13 cellular contexts compared by ENCODE assay signal in genomic region chr4:14874990-14875389, GRCh38.
DNase-seq lines count a peak whose midpoint lies in the region; ATAC-seq and TF ChIP-seq lines count a peak whose summit lies in the region.
"Had no signal": no experiment of that assay in that cellular context is flagged by ENCODE, and none has a peak within 500 bp of the region (broad histone marks: within the 10 kb centered on the region; RNA-seq: fewer than 3 reads in every experiment).

No MANE protein-coding gene starts in this region.

- peaks cover 29% of the 10 kb centered on the region for H3K4me1 Mint-ChIP-seq in stimulated activated naive CD8-positive, alpha-beta T cell treated with anti-CD3 and anti-CD28 coated beads, Interleukin-15, amount 100 ng/mL, for 72 hours

- H3K9me3 ChIP-seq in breast epithelium (no peaks in the 10 kb centered on the region), mammary epithelial cell (replicated peaks; ENCODE audit: insufficient read depth, low read length) (no peaks in the 10 kb centered on the region)
- H3K9me3 ChIP-seq: esophagus squamous epithelium had no signal

- H4K20me1 ChIP-seq in mammary epithelial cell (ENCODE audit: insufficient read depth, low read length) = no peaks in the 10 kb centered on the region

- H3K36me3 ChIP-seq in breast epithelium = no peaks in the 10 kb centered on the region
- H3K36me3 ChIP-seq in mammary epithelial cell (ENCODE audit: insufficient read depth, low read length) = no peaks in the 10 kb centered on the region
- H3K36me3 ChIP-seq: esophagus squamous epithelium had no signal

- peak overlapping the region in 1 of 2 donors; percentile 66 for H3K27ac Mint-ChIP-seq in stimulated activated naive CD8-positive, alpha-beta T cell treated with anti-CD3 and anti-CD28 coated beads, Interleukin-15, amount 100 ng/mL, for 72 hours

- in situ Hi-C loops in mammary epithelial cell (cut with MboI; ENCODE audit: low sequenced_read_pairs in 2 of 2) = loop anchor here in 1 of 2 donors (10.0 kb wide), 1 partner anchor 130 kb away; the partner anchor contains the start of gene CPEB2

- no TSS peak for BruUV-seq in mammary epithelial cell (replicated peaks; lab: Mats Ljungman, UMichigan)

- CTCF ChIA-PET in mammary epithelial cell (lab: Charles Lee; ENCODE audit: low non-redundant PET) = no interaction called here

- ATAC-seq in HG02571 (IDR thresholded peaks at IDR 0.05; ENCODE audit: unreplicated experiment) (peak; percentile 77), HG03378 (IDR thresholded peaks at IDR 0.05; ENCODE audit: unreplicated experiment) (peak; percentile 66)
- peak; percentile 91 for ATAC-seq in stimulated activated naive CD8-positive, alpha-beta T cell treated with anti-CD3 and anti-CD28 coated beads, Interleukin-15, amount 100 ng/mL, for 72 hours

- TF ChIP-seq POLR2A in breast epithelium (IDR thresholded peaks at IDR 0.05) = no peak

- H3K9me3 Mint-ChIP-seq in stimulated activated naive CD8-positive, alpha-beta T cell treated with anti-CD3 and anti-CD28 coated beads, Interleukin-15, amount 100 ng/mL, for 72 hours = peaks cover 0 to 10% of the 10 kb centered on the region in 2 donors

- peaks cover 5% of the 10 kb centered on the region for H3K27me3 Mint-ChIP-seq in stimulated activated naive CD8-positive, alpha-beta T cell treated with anti-CD3 and anti-CD28 coated beads, Interleukin-15, amount 100 ng/mL, for 72 hours

- no peak for TF ChIP-seq CTCF in breast epithelium (IDR thresholded peaks at IDR 0.05)
- no peak for TF ChIP-seq CTCF in mammary epithelial cell (conservative IDR thresholded peaks at IDR 0.05 in 1 of 2, IDR thresholded peaks at IDR 0.05 in 1 of 2; ENCODE audit: extremely low read depth in 1 of 2, insufficient read depth in 1 of 2, low read depth in 1 of 2, low read length in 2 of 2)
- TF ChIP-seq CTCF in foreskin fibroblast (IDR thresholded peaks at IDR 0.05; ENCODE audit: low read depth, low read length) = no peak

- dilution Hi-C loops in mammary epithelial cell (cut with HindIII; ENCODE audit: low sequenced_read_pairs) = no loop called here

- 69% methylated on average over 1 of the region's 1 CpG for WGBS in mammary epithelial cell (ENCODE audit: low coverage, missing lambda C conversion rate)

- H3K4me3 ChIP-seq in breast epithelium = no peak overlapping the region
- H3K4me3 ChIP-seq in mammary epithelial cell (replicated peaks in 1 of 3; ENCODE audit: insufficient read depth in 1 of 3, low read depth in 2 of 3, low read length in 3 of 3) = no peak overlapping the region
- H3K4me3 ChIP-seq in foreskin fibroblast (ENCODE audit: low read depth in 1 of 2, low read length in 2 of 2) = no peak overlapping the region
- H3K4me3 ChIP-seq: esophagus squamous epithelium, PC-9 had no signal

- no peak overlapping the region for H2AFZ ChIP-seq in mammary epithelial cell (ENCODE audit: low read depth, low read length)
- H2AFZ ChIP-seq: PC-9 had no signal

- H3K27me3 ChIP-seq in breast epithelium = no peaks in the 10 kb centered on the region
- no peaks in the 10 kb centered on the region for H3K27me3 ChIP-seq in mammary epithelial cell (ENCODE audit: insufficient read depth, low read length)

- H3K27ac ChIP-seq in breast epithelium (peak overlapping the region; percentile 23 to 46), mammary epithelial cell (ENCODE audit: insufficient read depth, low read depth, low read length) (no peak overlapping the region)
- H3K27ac ChIP-seq: esophagus squamous epithelium, PC-9 had no signal

- DNase-seq in breast epithelium (ENCODE audit: low spot score in 2 of 2) (no peak), mammary epithelial cell (no peak), NCI-H2171 (lab: John Stamatoyannopoulos, UW) (no peak), SW 1271 (lab: John Stamatoyannopoulos, UW) (no peak), foreskin fibroblast (no peak)
- peak; percentile 8 to 42 for DNase-seq in stimulated activated naive CD8-positive, alpha-beta T cell treated with anti-CD3 and anti-CD28 coated beads, Interleukin-15, amount 100 ng/mL, for 72 hours
- DNase-seq: DND-41, esophagus squamous epithelium, NCI-H1694 treated with DMSO at 0.1 percent for 48 hours, PC-9 had no signal

- H3K4me1 ChIP-seq in breast epithelium (no peaks in the 10 kb centered on the region), mammary epithelial cell (ENCODE audit: insufficient read depth, low read length) (peaks cover 19% of the 10 kb centered on the region)

- H3K4me2 ChIP-seq in mammary epithelial cell (ENCODE audit: insufficient read depth, low read depth, low read length) = no peak overlapping the region
- H3K4me2 ChIP-seq: PC-9 had no signal

- H3K79me2 ChIP-seq in mammary epithelial cell (ENCODE audit: insufficient read depth, low read length) = no peaks in the 10 kb centered on the region

- H3K9ac ChIP-seq in mammary epithelial cell (ENCODE audit: insufficient read depth, low read length) = no peak overlapping the region

- H3K4me3 Mint-ChIP-seq in stimulated activated naive CD8-positive, alpha-beta T cell treated with anti-CD3 and anti-CD28 coated beads, Interleukin-15, amount 100 ng/mL, for 72 hours = peak overlapping the region in 1 of 2 donors; percentile 36
- H3K4me3 Mint-ChIP-seq: brain had no signal

- intact Hi-C loops in breast epithelium (cut with DNase I; ENCODE audit: low total_unique reads) = no loop called here
- intact Hi-C loops in mammary epithelial cell (cut with micrococcal nuclease) = loop anchor here (5.0 to 10.0 kb wide), 2 partner anchors 287 to 1220 kb away; no protein-coding TSS in a partner anchor

Comparison
In these comparisons a context has a peak if more than half of its experiments do, and no peak if none do; other contexts are left out.
1. DNase-seq: peak in stimulated activated naive CD8-positive, alpha-beta T cell treated with anti-CD3 and anti-CD28 coated beads, Interleukin-15, amount 100 ng/mL, for 72 hours (2 of 2); none in breast epithelium (0 of 2), mammary epithelial cell (single experiment), NCI-H2171 (single experiment), SW 1271 (0 of 2) and foreskin fibroblast (0 of 2).
2. Peak in every context shown above with its lines, with median percentiles within 50 percentile points of each other: ATAC-seq.